8 cellular contexts compared by ENCODE assay signal in the genomic region with DNA sequence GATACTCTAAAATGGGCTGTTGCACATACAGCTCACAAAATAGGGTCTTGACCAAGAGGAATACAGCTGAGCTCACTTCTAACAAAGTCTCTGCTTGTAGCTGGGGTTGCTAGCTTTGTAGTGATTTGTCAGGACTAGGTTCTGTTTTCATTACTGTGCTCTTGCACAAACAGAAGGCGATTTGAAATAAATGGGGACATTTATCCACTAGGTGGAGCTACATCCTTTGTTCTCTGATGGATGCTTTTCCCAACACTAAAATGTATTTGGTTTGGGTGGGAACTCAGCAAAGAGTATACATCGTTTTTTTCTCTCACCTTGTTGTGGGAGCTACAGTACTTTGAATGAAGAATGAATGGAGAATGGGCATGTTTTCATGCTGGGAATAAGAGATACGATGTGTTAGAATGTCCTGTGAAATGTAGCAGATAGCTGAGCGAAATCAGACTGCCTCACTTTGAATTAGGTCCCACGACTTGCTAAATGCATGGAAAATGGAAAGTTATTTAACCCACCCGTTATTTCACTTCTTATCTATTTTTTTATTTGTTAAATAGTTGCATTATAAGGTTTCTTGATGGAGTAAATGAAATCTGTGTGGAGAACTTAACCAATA.
A peak's percentile ranks its signal among the peaks of the same experiment; 100 is the strongest.
DNase-seq lines count a peak whose midpoint lies in the region; ATAC-seq, FAIRE-seq and TF ChIP-seq lines count a peak whose summit lies in the region.

No MANE protein-coding gene starts in this region.

- H3K27ac ChIP-seq in OCI-LY7 (ENCODE audit: low read depth, low read length, poor library complexity, severe bottlenecking), result no peak overlapping the region

- H3K9me2 ChIP-seq in OCI-LY7 (ENCODE audit: insufficient read depth, low read length), result no peaks in the 10 kb centered on the region

- H3K9me3 ChIP-seq in OCI-LY7 (ENCODE audit: low read length) (no peaks in the 10 kb centered on the region), mucosa of descending colon (no peaks in the 10 kb centered on the region)

- H3K4me1 ChIP-seq in OCI-LY7 (ENCODE audit: insufficient read depth, low read length, poor library complexity, severe bottlenecking), result no peaks in the 10 kb centered on the region
- no peaks in the 10 kb centered on the region for H3K4me1 ChIP-seq in mucosa of descending colon (ENCODE audit: low read depth)

- no peak overlapping the region for H3K4me2 ChIP-seq in OCI-LY7 (ENCODE audit: low read length)

- no peaks in the 10 kb centered on the region for H3K36me3 ChIP-seq in OCI-LY7 (ENCODE audit: insufficient read depth, low read length)
- no peaks in the 10 kb centered on the region for H3K36me3 ChIP-seq in mucosa of descending colon (ENCODE audit: low read depth)

- no peak overlapping the region for H2AFZ ChIP-seq in OCI-LY7 (ENCODE audit: low read length)

- in situ Hi-C loops in KBM-7 (cut with MboI; ENCODE audit: low pct_unique_long_range_greater_than_20kb, low sequenced_read_pairs), result no loop called here

- POLR2A ChIA-PET in OCI-LY7 (lab: Charles Lee), result no interaction called here

- no TSS peak for BruUV-seq in OCI-LY7 (replicated peaks; lab: Mats Ljungman, UMichigan)

- H4K20me1 ChIP-seq in OCI-LY7 (ENCODE audit: insufficient read depth, low read length), result no peaks in the 10 kb centered on the region

- TF ChIP-seq CTCF in OCI-LY7 (conservative IDR thresholded peaks at IDR 0.05; ENCODE audit: low read length) (peak; percentile 88), mucosa of descending colon (IDR thresholded peaks at IDR 0.05) (peak; percentile 16)

- intact Hi-C loops in OCI-LY7 (cut with micrococcal nuclease; ENCODE audit: unreplicated experiment), result loop anchor here (5.0 kb wide), 1 partner anchor 139 kb away; no protein-coding TSS in a partner anchor
- intact Hi-C loops in mucosa of descending colon (cut with DNase I, micrococcal nuclease), result no loop called here

- DNase-seq in DMS 273 treated with DMSO at 0.1 percent for 48 hours (lab: John Stamatoyannopoulos, UW) (peak; percentile 22), KBM-7 (peak; percentile 64), OCI-LY7 (ENCODE audit: low spot score) (peak; percentile 50), mucosa of descending colon (peak in 1 of 3 donors; percentile 15)
- DNase-seq in stimulated activated CD4-positive, alpha-beta T cell treated with anti-CD3 and anti-CD28 coated beads, Interleukin-4, amount 100 ng/mL, for 4 hours, result no peak

- ATAC-seq in GM19455 (IDR thresholded peaks at IDR 0.05; ENCODE audit: unreplicated experiment) (peak; percentile 59), mucosa of descending colon (peak; percentile 47), HG03439 (IDR thresholded peaks at IDR 0.05; ENCODE audit: unreplicated experiment) (no peak)

- H3K4me3 ChIP-seq in OCI-LY7 (ENCODE audit: low read depth, low read length, poor library complexity, severe bottlenecking) (no peak overlapping the region), mucosa of descending colon (no peak overlapping the region)

- H3K79me2 ChIP-seq in OCI-LY7 (ENCODE audit: insufficient read depth, low read depth, low read length), result no peaks in the 10 kb centered on the region

- CTCF ChIA-PET in OCI-LY7 (lab: Charles Lee; ENCODE audit: unreplicated experiment), result no interaction called here

- peak; percentile 72 for FAIRE-seq in endometrium (lab: Jason Lieb, UNC)

Comparison
In these comparisons a context has a peak if more than half of its experiments do, and no peak if none do; other contexts are left out.
1. DNase-seq: peak in DMS 273 treated with DMSO at 0.1 percent for 48 hours (single experiment), KBM-7 (single experiment) and OCI-LY7 (single experiment); none in stimulated activated CD4-positive, alpha-beta T cell treated with anti-CD3 and anti-CD28 coated beads, Interleukin-4, amount 100 ng/mL, for 4 hours (0 of 2).